ENCODE assay signal across 34 cellular contexts in genomic region chr10:120121768-120122167, GRCh38.
"Had no signal": no experiment of that assay in that cellular context is flagged by ENCODE, and none has a peak within 500 bp of the region (broad histone marks: within the 10 kb centered on the region; RNA-seq: fewer than 3 reads in every experiment).

No MANE protein-coding gene starts in this region.

- H3K4me1 ChIP-seq: adrenal gland, body of pancreas, foreskin keratinocyte, gastrocnemius medialis, heart left ventricle had no signal

- H3K4me3 Mint-ChIP-seq: activated CD4-positive, alpha-beta memory T cell treated with anti-CD3 and anti-CD28 coated beads for 36 hours; activated CD4-positive, alpha-beta T cell treated with anti-CD3 and anti-CD28 coated beads for 36 hours; activated CD4-positive, alpha-beta T cell treated with anti-CD3 and anti-CD28 coated beads, Interleukin-2, amount 10 ng/mL, durations not matched to agents 24 days and 14 days; activated CD8-positive, alpha-beta memory T cell treated with anti-CD3 and anti-CD28 coated beads, Interleukin-2, amount 10 ng/mL, durations not matched to agents 7 days and 5 days; activated CD8-positive, alpha-beta T cell treated with anti-CD3 and anti-CD28 coated beads, Interleukin-2, amount 10 ng/mL, durations not matched to agents 7 days and 5 days; activated naive CD4-positive, alpha-beta T cell treated with anti-CD3 and anti-CD28 coated beads for 36 hours; activated naive CD4-positive, alpha-beta T cell treated with anti-CD3 and anti-CD28 coated beads, Interleukin-2, amount 50 U/mL, for 24 hours; activated naive CD8-positive, alpha-beta T cell treated with anti-CD3 and anti-CD28 coated beads for 36 hours; activated naive CD8-positive, alpha-beta T cell treated with anti-CD3 and anti-CD28 coated beads, Interleukin-2, amount 50 U/mL, for 24 hours; activated T-helper 1 cell treated with anti-CD3 and anti-CD28 coated beads, Interleukin-12 subunit alpha, Interleukin-12 subunit beta, Interleukin-2, Interleukin-4 antibody, amounts not matched to agents 30 ng/mL and 10 ng/mL and 1 ng/mL, durations not matched to agents 14 hours and 24 hours and 36 hours; T-helper 17 cell; T-helper 2 cell treated with Interferon-gamma antibody and Interleukin-4, amounts not matched to agents 5 μg/mL and 100 μg/mL, for 36 hours had no signal

- H3K4me1 Mint-ChIP-seq: activated CD4-positive, alpha-beta T cell treated with anti-CD3 and anti-CD28 coated beads for 36 hours; activated CD4-positive, alpha-beta T cell treated with anti-CD3 and anti-CD28 coated beads, Interleukin-2, amount 10 ng/mL, durations not matched to agents 24 days and 14 days; activated CD8-positive, alpha-beta memory T cell treated with anti-CD3 and anti-CD28 coated beads, Interleukin-2, amount 10 ng/mL, durations not matched to agents 7 days and 5 days; activated naive CD4-positive, alpha-beta T cell treated with anti-CD3 and anti-CD28 coated beads, Interleukin-2, amount 50 U/mL, for 24 hours; activated naive CD8-positive, alpha-beta T cell treated with anti-CD3 and anti-CD28 coated beads for 36 hours; activated naive CD8-positive, alpha-beta T cell treated with anti-CD3 and anti-CD28 coated beads, Interleukin-2, amount 50 U/mL, for 24 hours; T-helper 17 cell had no signal

- H3K9me3 ChIP-seq: adrenal gland, body of pancreas, gastrocnemius medialis had no signal

- DNase-seq: activated CD4-positive, alpha-beta memory T cell treated with anti-CD3 and anti-CD28 coated beads for 36 hours; activated CD4-positive, alpha-beta T cell treated with anti-CD3 and anti-CD28 coated beads for 36 hours; activated CD4-positive, alpha-beta T cell treated with anti-CD3 and anti-CD28 coated beads, Interleukin-2, amount 10 ng/mL, durations not matched to agents 24 days and 14 days; activated CD4-positive, CD25-positive, alpha-beta regulatory T cell; activated CD4-positive, CD25-positive, alpha-beta regulatory T cell treated with anti-CD3 and anti-CD28 coated beads, Interleukin-2, amount 50 U/mL, for 72 hours; activated CD8-positive, alpha-beta memory T cell treated with anti-CD3 and anti-CD28 coated beads, Interleukin-2, amount 10 ng/mL, durations not matched to agents 7 days and 5 days; activated CD8-positive, alpha-beta memory T cell treated with anti-CD3 and anti-CD28 coated beads, Interleukin-2, amount 50 U/mL, for 4 hours; activated CD8-positive, alpha-beta T cell treated with anti-CD3 and anti-CD28 coated beads, Interleukin-2, amount 10 ng/mL, durations not matched to agents 7 days and 5 days; activated effector memory CD4-positive, alpha-beta T cell treated with anti-CD3 and anti-CD28 coated beads, Interleukin-2, amount 50 U/mL, for 16 hours; activated naive CD4-positive, alpha-beta T cell treated with anti-CD3 and anti-CD28 coated beads for 36 hours; activated naive CD8-positive, alpha-beta T cell treated with anti-CD3 and anti-CD28 coated beads for 36 hours; activated naive CD8-positive, alpha-beta T cell treated with anti-CD3 and anti-CD28 coated beads, Interleukin-2, amount 50 U/mL, for 24 hours; activated T-cell treated with anti-CD3 and anti-CD28 coated beads, Interleukin-2, amount 50 U/mL, for 1 hour; activated T-cell treated with anti-CD3 and anti-CD28 coated beads, Interleukin-2, amount 50 U/mL, for 48 hours; adrenal gland; amygdala; aorta; body of pancreas; caudate nucleus; cortex of kidney; dermis blood vessel endothelial cell; effector CD4-positive, alpha-beta T cell; foreskin keratinocyte; gastrocnemius medialis; glutamatergic neuron; heart left ventricle; T-helper 17 cell; T1000; WERI-Rb-1 had no signal

- ATAC-seq: activated CD4-positive, alpha-beta T cell treated with anti-CD3 and anti-CD28 coated beads for 36 hours; activated CD8-positive, alpha-beta memory T cell treated with anti-CD3 and anti-CD28 coated beads, Interleukin-2, amount 10 ng/mL, durations not matched to agents 7 days and 5 days; activated CD8-positive, alpha-beta T cell treated with anti-CD3 and anti-CD28 coated beads, Interleukin-2, amount 10 ng/mL, durations not matched to agents 7 days and 5 days; activated naive CD8-positive, alpha-beta T cell treated with anti-CD3 and anti-CD28 coated beads, Interleukin-2, amount 50 U/mL, for 24 hours; body of pancreas; esophagus mucosa; foreskin keratinocyte; gastrocnemius medialis; heart left ventricle; T-helper 17 cell had no signal

- H3K36me3 Mint-ChIP-seq: activated CD4-positive, alpha-beta memory T cell treated with anti-CD3 and anti-CD28 coated beads for 36 hours; activated CD8-positive, alpha-beta memory T cell treated with anti-CD3 and anti-CD28 coated beads, Interleukin-2, amount 10 ng/mL, durations not matched to agents 7 days and 5 days; activated naive CD4-positive, alpha-beta T cell treated with anti-CD3 and anti-CD28 coated beads, Interleukin-2, amount 50 U/mL, for 24 hours; activated naive CD8-positive, alpha-beta T cell treated with anti-CD3 and anti-CD28 coated beads for 36 hours had no signal

- H3K27me3 Mint-ChIP-seq: activated CD4-positive, alpha-beta T cell treated with anti-CD3 and anti-CD28 coated beads, Interleukin-2, amount 10 ng/mL, durations not matched to agents 24 days and 14 days; activated CD8-positive, alpha-beta memory T cell treated with anti-CD3 and anti-CD28 coated beads, Interleukin-2, amount 10 ng/mL, durations not matched to agents 7 days and 5 days; T-helper 17 cell had no signal

- H3K27me3 ChIP-seq: adrenal gland, body of pancreas, gastrocnemius medialis had no signal

- H3K27ac Mint-ChIP-seq: activated CD4-positive, alpha-beta memory T cell treated with anti-CD3 and anti-CD28 coated beads for 36 hours; activated CD4-positive, alpha-beta T cell treated with anti-CD3 and anti-CD28 coated beads for 36 hours; activated CD4-positive, alpha-beta T cell treated with anti-CD3 and anti-CD28 coated beads, Interleukin-2, amount 10 ng/mL, durations not matched to agents 24 days and 14 days; activated CD8-positive, alpha-beta memory T cell treated with anti-CD3 and anti-CD28 coated beads, Interleukin-2, amount 10 ng/mL, durations not matched to agents 7 days and 5 days; activated CD8-positive, alpha-beta T cell treated with anti-CD3 and anti-CD28 coated beads, Interleukin-2, amount 10 ng/mL, durations not matched to agents 7 days and 5 days; activated naive CD4-positive, alpha-beta T cell treated with anti-CD3 and anti-CD28 coated beads for 36 hours; activated naive CD4-positive, alpha-beta T cell treated with anti-CD3 and anti-CD28 coated beads, Interleukin-2, amount 50 U/mL, for 24 hours; activated naive CD8-positive, alpha-beta T cell treated with anti-CD3 and anti-CD28 coated beads for 36 hours; activated naive CD8-positive, alpha-beta T cell treated with anti-CD3 and anti-CD28 coated beads, Interleukin-2, amount 50 U/mL, for 24 hours; activated T-helper 1 cell treated with anti-CD3 and anti-CD28 coated beads, Interleukin-12 subunit alpha, Interleukin-12 subunit beta, Interleukin-2, Interleukin-4 antibody, amounts not matched to agents 30 ng/mL and 10 ng/mL and 1 ng/mL, durations not matched to agents 14 hours and 24 hours and 36 hours; activated T-helper 2 cell treated with anti-CD3 and anti-CD28 coated beads, Interferon-gamma antibody, Interleukin-2, Interleukin-4, amounts not matched to agents 10 μg/mL and 5 μg/mL and 100 μg/mL, durations not matched to agents 14 hours and 24 hours and 36 hours; T-helper 17 cell; T-helper 2 cell treated with Interferon-gamma antibody and Interleukin-4, amounts not matched to agents 5 μg/mL and 100 μg/mL, for 36 hours had no signal

- H3K27ac ChIP-seq: adrenal gland, body of pancreas, foreskin keratinocyte, gastrocnemius medialis, heart left ventricle, WERI-Rb-1 had no signal

- H3K4me3 ChIP-seq: adrenal gland, body of pancreas, gastrocnemius medialis, heart left ventricle had no signal

- H3K36me3 ChIP-seq: adrenal gland, gastrocnemius medialis, heart left ventricle, WERI-Rb-1 had no signal

- H3K9me3 Mint-ChIP-seq: activated CD4-positive, alpha-beta memory T cell treated with anti-CD3 and anti-CD28 coated beads for 36 hours; activated CD4-positive, alpha-beta T cell treated with anti-CD3 and anti-CD28 coated beads, Interleukin-2, amount 10 ng/mL, durations not matched to agents 24 days and 14 days; activated naive CD4-positive, alpha-beta T cell treated with anti-CD3 and anti-CD28 coated beads for 36 hours; activated naive CD8-positive, alpha-beta T cell treated with anti-CD3 and anti-CD28 coated beads, Interleukin-2, amount 50 U/mL, for 24 hours; activated T-helper 1 cell treated with anti-CD3 and anti-CD28 coated beads, Interleukin-12 subunit alpha, Interleukin-12 subunit beta, Interleukin-2, Interleukin-4 antibody, amounts not matched to agents 30 ng/mL and 10 ng/mL and 1 ng/mL, durations not matched to agents 14 hours and 24 hours and 36 hours; activated T-helper 2 cell treated with anti-CD3 and anti-CD28 coated beads, Interferon-gamma antibody, Interleukin-2, Interleukin-4, amounts not matched to agents 10 μg/mL and 5 μg/mL and 100 μg/mL, durations not matched to agents 14 hours and 24 hours and 36 hours; T-helper 2 cell treated with Interferon-gamma antibody and Interleukin-4, amounts not matched to agents 5 μg/mL and 100 μg/mL, for 36 hours had no signal
